ENCODE assay signal across 29 cellular contexts in the genomic region with DNA sequence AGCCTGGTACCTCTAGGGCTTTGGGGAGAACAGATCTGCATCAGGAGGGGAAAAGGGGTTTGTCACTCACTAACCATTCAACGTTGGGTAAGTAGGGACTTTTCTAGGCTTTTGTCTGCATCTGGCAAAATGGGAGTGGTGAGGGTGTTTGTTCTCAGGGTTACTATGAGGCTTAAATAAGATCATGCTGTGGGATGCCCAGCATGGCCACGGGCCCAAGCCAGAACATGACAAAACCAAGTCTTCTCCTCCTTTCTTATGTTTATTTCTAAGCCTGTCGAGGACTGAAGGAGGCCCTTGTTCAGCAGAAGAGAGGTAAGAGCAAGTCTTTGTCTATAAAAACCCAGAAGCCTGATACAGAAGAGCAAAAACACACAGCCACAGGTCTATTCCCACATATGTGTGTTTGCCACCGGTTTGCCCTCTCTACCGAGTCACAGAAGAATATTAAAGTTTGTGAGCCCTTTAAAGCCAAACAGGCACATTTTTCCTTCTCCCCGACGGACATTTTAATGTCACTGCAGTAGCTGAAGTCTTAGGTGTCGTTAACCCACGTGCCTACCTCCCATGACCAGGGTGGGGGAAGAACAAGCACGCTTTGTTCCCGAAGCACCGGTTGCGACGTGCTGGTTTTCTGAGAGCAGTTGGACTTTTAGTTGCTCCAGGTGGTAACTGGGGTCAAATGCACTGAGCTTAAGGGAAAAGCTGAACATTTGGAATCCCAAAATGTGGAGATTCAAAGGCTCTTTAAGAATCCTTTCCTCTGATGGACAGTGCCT.
DNase-seq lines count a peak whose midpoint lies in the region; ATAC-seq and TF ChIP-seq lines count a peak whose summit lies in the region.
"Had no signal": no experiment of that assay in that cellular context is flagged by ENCODE, and none has a peak within 500 bp of the region (broad histone marks: within the 10 kb centered on the region; RNA-seq: fewer than 3 reads in every experiment).

No MANE protein-coding gene starts in this region.

- no peak overlapping the region for H3K4ac ChIP-seq in H9 (ENCODE audit: low read depth, low read length)

- no peak overlapping the region for H3T11ph ChIP-seq in H9 (ENCODE audit: low read length)

- H3K23ac ChIP-seq in H9 (ENCODE audit: insufficient read length, low read depth, low read length), result no peak overlapping the region

- H4K91ac ChIP-seq in H9 (ENCODE audit: insufficient read length, low read depth, low read length), result no peak overlapping the region

- intact Hi-C loops in PC-9 (cut with micrococcal nuclease; ENCODE audit: unreplicated experiment) (no loop called here), ascending aorta (cut with DNase I) (no loop called here)

- H3K27me3 Mint-ChIP-seq in H9 (ENCODE audit: low read depth), result peaks cover 41% of the 10 kb centered on the region

- H2BK20ac ChIP-seq in H9 (ENCODE audit: low read depth, low read length, poor library complexity, severe bottlenecking), result no peak overlapping the region

- peak overlapping the region; percentile 42 for H3K14ac ChIP-seq in H9 (ENCODE audit: insufficient read depth, low read length)

- WGBS in H9 (ENCODE audit: extremely low coverage, insufficient read length, low lambda C conversion rate), result no CpG with 5 or more reads among the region's 14 CpGs

- DNase-seq in H9 (peak; percentile 54), PC-9 (no peak), mesenteric fat pad (ENCODE audit: low spot score) (peak; percentile 11), DMS53 treated with DMSO at 0.1 percent for 48 hours (lab: John Stamatoyannopoulos, UW; ENCODE audit: unreplicated experiment) (no peak), NCI-H1105 treated with DMSO at 0.1 percent for 48 hours (lab: John Stamatoyannopoulos, UW) (no peak), ascending aorta (ENCODE audit: low spot score in 2 of 2) (no peak), coronary artery (ENCODE audit: low spot score) (no peak)
- DNase-seq: activated CD4-positive, alpha-beta T cell treated with anti-CD3 and anti-CD28 coated beads for 4 hours; activated CD8-positive, alpha-beta T cell treated with anti-CD3 and anti-CD28 coated beads, Interleukin-2, amount 10 ng/mL, durations not matched to agents 7 days and 5 days; activated naive CD4-positive, alpha-beta T cell treated with anti-CD3 and anti-CD28 coated beads, Interleukin-2, amount 50 U/mL, for 16 hours; amniotic stem cell; COR-L47; effector CD4-positive, alpha-beta T cell; glutamatergic neuron; NCI-H1417; NCI-H2029 treated with DMSO at 0.1 percent for 48 hours; NCI-H345; NCI-H748 treated with DMSO at 0.1 percent for 48 hours; nephron progenitor cell; ovary; SIG-M5; SW 1271; T-helper 9 cell had no signal

- H3K23me2 ChIP-seq in H9 (ENCODE audit: insufficient read length, low read depth, low read length, poor library complexity, severe bottlenecking), result peaks cover 2% of the 10 kb centered on the region

- H4K8ac ChIP-seq in H9 (replicated peaks; ENCODE audit: insufficient read length, low read depth, low read length), result no peak overlapping the region

- H3F3A ChIP-seq in PC-9 (ENCODE audit: insufficient read depth, low read depth), result peaks cover 42% of the 10 kb centered on the region

- CTCF ChIA-PET in PC-9 (lab: Charles Lee), result no interaction called here

- peak overlapping the region; percentile 78 to 95 (median 85) for H3K27ac Mint-ChIP-seq in H9
- H3K27ac Mint-ChIP-seq: activated CD8-positive, alpha-beta T cell treated with anti-CD3 and anti-CD28 coated beads, Interleukin-2, amount 10 ng/mL, durations not matched to agents 7 days and 5 days; activated T-helper 2 cell treated with anti-CD3 and anti-CD28 coated beads, Interferon-gamma antibody, Interleukin-2, Interleukin-4, amounts not matched to agents 10 μg/mL and 5 μg/mL and 100 μg/mL, durations not matched to agents 14 hours and 24 hours and 36 hours; stimulated activated memory B cell treated with anti-CD40 and anti-IgM and Interleukin-4, amounts not matched to agents 10 μg/mL and 1 μg/mL and 100 μg/mL, for 72 hours; type B pancreatic cell had no signal

- H3K4me3 ChIP-seq in PC-9, result no peak overlapping the region
- no peak overlapping the region for H3K4me3 ChIP-seq in ascending aorta
- H3K4me3 ChIP-seq in coronary artery, result no peak overlapping the region
- H3K4me3 ChIP-seq: ovary had no signal

- ATAC-seq in esophagus mucosa, result peak; percentile 43
- ATAC-seq: activated CD8-positive, alpha-beta T cell treated with anti-CD3 and anti-CD28 coated beads, Interleukin-2, amount 10 ng/mL, durations not matched to agents 7 days and 5 days; stimulated activated memory B cell treated with anti-CD40 and anti-IgM and Interleukin-4, amounts not matched to agents 10 μg/mL and 1 μg/mL and 100 μg/mL, for 72 hours had no signal

- peak overlapping the region; percentile 7 for H3K4me2 ChIP-seq in H9 (ENCODE audit: insufficient read depth, insufficient read length, low read length)
- peak overlapping the region; percentile 73 for H3K4me2 ChIP-seq in PC-9

- H3K79me2 ChIP-seq in H9 (ENCODE audit: insufficient read depth, low read length), result no peaks in the 10 kb centered on the region
- no peaks in the 10 kb centered on the region for H3K79me2 ChIP-seq in PC-9 (ENCODE audit: low read depth)

- no peaks in the 10 kb centered on the region for H3K36me3 Mint-ChIP-seq in H9 (ENCODE audit: insufficient read depth in 1 of 3, low read depth in 3 of 3)
- H3K36me3 Mint-ChIP-seq: stimulated activated memory B cell treated with anti-CD40 and anti-IgM and Interleukin-4, amounts not matched to agents 10 μg/mL and 1 μg/mL and 100 μg/mL, for 72 hours; type B pancreatic cell had no signal

- H3K9me3 Mint-ChIP-seq in H9, result no peaks in the 10 kb centered on the region; a peak in 1 of 5 replicates
- H3K9me3 Mint-ChIP-seq: activated T-helper 2 cell treated with anti-CD3 and anti-CD28 coated beads, Interferon-gamma antibody, Interleukin-2, Interleukin-4, amounts not matched to agents 10 μg/mL and 5 μg/mL and 100 μg/mL, durations not matched to agents 14 hours and 24 hours and 36 hours; stimulated activated memory B cell treated with anti-CD40 and anti-IgM and Interleukin-4, amounts not matched to agents 10 μg/mL and 1 μg/mL and 100 μg/mL, for 72 hours; type B pancreatic cell had no signal

- no TSS peak for BruUV-seq in PC-9 (replicated peaks; lab: Mats Ljungman, UMichigan)

- H3K56ac ChIP-seq in H9 (ENCODE audit: insufficient read length, low read depth, low read length), result no peak overlapping the region

- H2BK120ac ChIP-seq in H9 (ENCODE audit: low read depth, low read length, poor library complexity, severe bottlenecking), result no peak overlapping the region

- no peaks in the 10 kb centered on the region for H3K27me3 ChIP-seq in H9 (ENCODE audit: insufficient read depth, low read length)
- H3K27me3 ChIP-seq in PC-9 (ENCODE audit: insufficient read depth, low read depth), result no peaks in the 10 kb centered on the region
- H3K27me3 ChIP-seq in ascending aorta, result no peaks in the 10 kb centered on the region
- H3K27me3 ChIP-seq: ovary had no signal

- H4K5ac ChIP-seq in H9 (ENCODE audit: insufficient read length, low read depth, low read length), result no peak overlapping the region

- no peak overlapping the region for H3K9ac ChIP-seq in H9 (ENCODE audit: extremely low read depth, insufficient read length, low read length)

- no peak overlapping the region for H2AK5ac ChIP-seq in H9 (ENCODE audit: insufficient read length, low read length)

- peaks cover 87 to 88% of the 10 kb centered on the region in 2 experiments for H3K4me1 Mint-ChIP-seq in H9
- H3K4me1 Mint-ChIP-seq: stimulated activated memory B cell treated with anti-CD40 and anti-IgM and Interleukin-4, amounts not matched to agents 10 μg/mL and 1 μg/mL and 100 μg/mL, for 72 hours had no signal

- no peaks in the 10 kb centered on the region for H3K9me2 ChIP-seq in PC-9 (ENCODE audit: insufficient read depth)

- H3K4me1 ChIP-seq in H9 (ENCODE audit: insufficient read depth, low read length) (peaks cover 43% of the 10 kb centered on the region), PC-9 (replicated peaks; ENCODE audit: insufficient read depth) (peaks cover 91% of the 10 kb centered on the region), ascending aorta (peaks cover 3 to 12% of the 10 kb centered on the region in 2 donors)

- H3K79me1 ChIP-seq in H9 (ENCODE audit: insufficient read depth, low read depth, low read length, poor library complexity, severe bottlenecking), result no peaks in the 10 kb centered on the region

- H3K9me3 ChIP-seq in H9 (ENCODE audit: control insufficient read depth, low read depth, low read length), result no peaks in the 10 kb centered on the region
- H3K9me3 ChIP-seq in PC-9 (ENCODE audit: insufficient read depth, low read depth), result no peaks in the 10 kb centered on the region
- H3K9me3 ChIP-seq in ascending aorta, result no peaks in the 10 kb centered on the region
- H3K9me3 ChIP-seq: ovary had no signal

- H2BK5ac ChIP-seq in H9 (ENCODE audit: insufficient read length, low read length), result no peak overlapping the region

- peak overlapping the region; percentile 9 for H3K18ac ChIP-seq in H9 (ENCODE audit: insufficient read length, low read depth, low read length)

- H3K36me3 ChIP-seq in PC-9 (ENCODE audit: low read depth) (no peaks in the 10 kb centered on the region), ascending aorta (no peaks in the 10 kb centered on the region)
- H3K36me3 ChIP-seq: ovary had no signal

- no peak overlapping the region for H3K27ac ChIP-seq in H9 (ENCODE audit: insufficient read length, low read depth, low read length)
- peak overlapping the region; percentile 93 for H3K27ac ChIP-seq in PC-9
- H3K27ac ChIP-seq in ascending aorta, result no peak overlapping the region
- H3K27ac ChIP-seq in coronary artery, result no peak overlapping the region
- H3K27ac ChIP-seq: C4-2B, ovary, VCaP had no signal

- H2BK15ac ChIP-seq in H9 (ENCODE audit: low read depth, low read length), result no peak overlapping the region

- no peak overlapping the region for H2BK12ac ChIP-seq in H9 (ENCODE audit: insufficient read length, low read depth, low read length)

- POLR2A ChIA-PET in PC-9 (lab: Charles Lee; ENCODE audit: unreplicated experiment), result interaction anchor here (1.4 kb wide), 1 partner anchor 74 kb away, joined by 6 read pairs; the partner anchor contains the start of gene GLCE

- H4K20me1 ChIP-seq in H9 (ENCODE audit: control insufficient read depth, insufficient read depth, insufficient read length) (no peaks in the 10 kb centered on the region), PC-9 (ENCODE audit: insufficient read depth) (no peaks in the 10 kb centered on the region)

- H2AFZ ChIP-seq in H9 (ENCODE audit: low read length), result no peak overlapping the region
- no peak overlapping the region for H2AFZ ChIP-seq in PC-9

- peak overlapping the region; percentile 19 to 25 for H3K4me3 Mint-ChIP-seq in H9
- H3K4me3 Mint-ChIP-seq: activated CD8-positive, alpha-beta T cell treated with anti-CD3 and anti-CD28 coated beads, Interleukin-2, amount 10 ng/mL, durations not matched to agents 7 days and 5 days; stimulated activated memory B cell treated with anti-CD40 and anti-IgM and Interleukin-4, amounts not matched to agents 10 μg/mL and 1 μg/mL and 100 μg/mL, for 72 hours had no signal

- TF ChIP-seq CTCF in H9 (conservative IDR thresholded peaks at IDR 0.05), result no peak
- no peak for TF ChIP-seq CTCF in PC-9 (conservative IDR thresholded peaks at IDR 0.05)
- TF ChIP-seq CTCF in ascending aorta (IDR thresholded peaks at IDR 0.05), result no peak
- TF ChIP-seq CTCF in coronary artery (IDR thresholded peaks at IDR 0.05), result no peak

Comparison
In these comparisons a context has a peak if more than half of its experiments do, and no peak if none do; other contexts are left out.
1. DNase-seq: peak in H9 (single experiment) and mesenteric fat pad (single experiment); none in PC-9 (0 of 2), DMS53 treated with DMSO at 0.1 percent for 48 hours (single experiment), NCI-H1105 treated with DMSO at 0.1 percent for 48 hours (single experiment), ascending aorta (0 of 2) and coronary artery (single experiment).